Comparison of ENCODE assay signal across 8 cellular contexts in genomic region chr3:51941798-51942602, GRCh38. TPM values are rescaled to one million over a fixed set of nuclear protein-coding genes. Genes with fewer than 3 reads are reported as not detected.
A peak's percentile ranks its signal among the peaks of the same experiment; 100 is the strongest.
DNase-seq lines count a peak whose midpoint lies in the region; ATAC-seq and TF ChIP-seq lines count a peak whose summit lies in the region.

PARP3 (plus strand) TSS chr3:51942363; CDS start chr3:51943356, 993 bp downstream.
RRP9 (minus strand) TSS chr3:51941904; CDS start chr3:51941867, 37 bp downstream.

- no peaks in the 10 kb centered on the region for H3K27me3 ChIP-seq in RWPE2 (ENCODE audit: insufficient read depth, poor library complexity, severe bottlenecking)

- peak; percentile 91 for ATAC-seq in RWPE2 (ENCODE audit: low read depth)
- ATAC-seq in natural killer cell treated with Interleukin-12 subunit alpha and Interleukin-12 subunit beta and Interleukin-15 and Interleukin-18, amount 100 ng/mL, for 72 hours, result peak; percentile 97 to 98

- peak within 1 kb of the TSS; percentile 99 for H3K4me3 ChIP-seq in LNCaP clone FGC (ENCODE audit: low read depth, low read length)
- peak within 1 kb of the TSS; percentile 58 for H3K4me3 ChIP-seq in RWPE2 (ENCODE audit: severe bottlenecking)

- H3K36me3 ChIP-seq in RWPE2 (ENCODE audit: low read depth), result peaks cover 15% of the 10 kb centered on the region

- H3K9me3 ChIP-seq in RWPE2 (ENCODE audit: severe bottlenecking), result no peaks in the 10 kb centered on the region

- peaks cover 34 to 35% of the 10 kb centered on the region in 2 donors for H3K4me1 Mint-ChIP-seq in natural killer cell treated with Interleukin-12 subunit alpha and Interleukin-12 subunit beta and Interleukin-15 and Interleukin-18, amount 100 ng/mL, for 72 hours (ENCODE audit: low read depth in 2 of 2)
- peaks cover 38% of the 10 kb centered on the region for H3K4me1 Mint-ChIP-seq in stimulated activated naive CD8-positive, alpha-beta T cell treated with anti-CD3 and anti-CD28 coated beads, Interleukin-15, Interleukin-2, amounts not matched to agents 100 ng/mL and 50 ng/mL, for 24 hours (ENCODE audit: low read depth)

- no peaks in the 10 kb centered on the region for H3K36me3 Mint-ChIP-seq in natural killer cell treated with Interleukin-12 subunit alpha and Interleukin-12 subunit beta and Interleukin-15 and Interleukin-18, amount 100 ng/mL, for 72 hours
- peaks cover 34% of the 10 kb centered on the region for H3K36me3 Mint-ChIP-seq in stimulated activated naive CD8-positive, alpha-beta T cell treated with anti-CD3 and anti-CD28 coated beads, Interleukin-15, Interleukin-2, amounts not matched to agents 100 ng/mL and 50 ng/mL, for 24 hours (ENCODE audit: low read depth)

- no peaks in the 10 kb centered on the region for H3K27me3 Mint-ChIP-seq in natural killer cell treated with Interleukin-12 subunit alpha and Interleukin-12 subunit beta and Interleukin-15 and Interleukin-18, amount 100 ng/mL, for 72 hours
- H3K27me3 Mint-ChIP-seq in stimulated activated naive CD8-positive, alpha-beta T cell treated with anti-CD3 and anti-CD28 coated beads, Interleukin-15, Interleukin-2, amounts not matched to agents 100 ng/mL and 50 ng/mL, for 24 hours, result no peaks in the 10 kb centered on the region

- peak; percentile 100 for DNase-seq in ELF-1 (ENCODE audit: low read depth, low spot score)
- peak; percentile 98 for DNase-seq in GOT3 (lab: John Stamatoyannopoulos, UW)
- peak; percentile 99 for DNase-seq in LNCaP clone FGC (ENCODE audit: low read depth)
- peak; percentile 100 for DNase-seq in RWPE2 (ENCODE audit: low spot score)
- peak; percentile 100 for DNase-seq in activated T-helper 9 cell treated with anti-CD3 and anti-CD28 coated beads, Interleukin-2, amount 50 U/mL, for 16 hours (ENCODE audit: low read depth)
- peak; percentile 100 for DNase-seq in fibroblast of peridontal ligament (ENCODE audit: extremely low read depth)
- DNase-seq in natural killer cell treated with Interleukin-12 subunit alpha and Interleukin-12 subunit beta and Interleukin-15 and Interleukin-18, amount 100 ng/mL, for 72 hours (ENCODE audit: low spot score), result peak; percentile 100

- H3K4me1 ChIP-seq in RWPE2 (ENCODE audit: insufficient read depth, poor library complexity, severe bottlenecking), result peaks cover 9% of the 10 kb centered on the region

- H3K4me3 Mint-ChIP-seq in natural killer cell treated with Interleukin-12 subunit alpha and Interleukin-12 subunit beta and Interleukin-15 and Interleukin-18, amount 100 ng/mL, for 72 hours, result peak within 1 kb of the TSS; percentile 83
- H3K4me3 Mint-ChIP-seq in stimulated activated naive CD8-positive, alpha-beta T cell treated with anti-CD3 and anti-CD28 coated beads, Interleukin-15, Interleukin-2, amounts not matched to agents 100 ng/mL and 50 ng/mL, for 24 hours, result peak within 1 kb of the TSS; percentile 90

- no peaks in the 10 kb centered on the region for H3K9me3 Mint-ChIP-seq in natural killer cell treated with Interleukin-12 subunit alpha and Interleukin-12 subunit beta and Interleukin-15 and Interleukin-18, amount 100 ng/mL, for 72 hours
- H3K9me3 Mint-ChIP-seq in stimulated activated naive CD8-positive, alpha-beta T cell treated with anti-CD3 and anti-CD28 coated beads, Interleukin-15, Interleukin-2, amounts not matched to agents 100 ng/mL and 50 ng/mL, for 24 hours, result no peaks in the 10 kb centered on the region

- peak within 1 kb of the TSS; percentile 66 to 77 for H3K27ac Mint-ChIP-seq in natural killer cell treated with Interleukin-12 subunit alpha and Interleukin-12 subunit beta and Interleukin-15 and Interleukin-18, amount 100 ng/mL, for 72 hours
- peak within 1 kb of the TSS; percentile 87 for H3K27ac Mint-ChIP-seq in stimulated activated naive CD8-positive, alpha-beta T cell treated with anti-CD3 and anti-CD28 coated beads, Interleukin-15, Interleukin-2, amounts not matched to agents 100 ng/mL and 50 ng/mL, for 24 hours

- peak; percentile 98 for TF ChIP-seq CTCF in LNCaP clone FGC (IDR thresholded peaks at IDR 0.05; ENCODE audit: control insufficient read depth, extremely low read depth, insufficient read depth)
- TF ChIP-seq CTCF in RWPE2 (IDR thresholded peaks at IDR 0.05; ENCODE audit: poor library complexity, severe bottlenecking), result peak; percentile 99

- H3K27ac ChIP-seq in RWPE2 (ENCODE audit: poor library complexity, severe bottlenecking), result peak within 1 kb of the TSS; percentile 81

RNA-seq across cellular contexts. Expression of gene PARP3, which starts in this region (rescaled TPM):
- total RNA-seq in natural killer cell treated with Interleukin-12 subunit alpha and Interleukin-12 subunit beta and Interleukin-15 and Interleukin-18, amount 100 ng/mL, for 72 hours, result 10 to 100 TPM in 1 of 2 donors, 1 to 10 TPM in 1; 3.7 to 11.9 TPM

RNA-seq across cellular contexts. Expression of gene RRP9, which starts in this region (rescaled TPM):
- 10 to 100 TPM; 46.4 to 78.1 TPM for total RNA-seq in natural killer cell treated with Interleukin-12 subunit alpha and Interleukin-12 subunit beta and Interleukin-15 and Interleukin-18, amount 100 ng/mL, for 72 hours

Comparison
In these comparisons a context has a peak if more than half of its experiments do, and no peak if none do; other contexts are left out.
1. Peak in every context shown above with its lines: DNase-seq, ATAC-seq, H3K4me3 ChIP-seq and H3K27ac ChIP-seq.